In genomic region chr11:72102162-72102561, GRCh38 we compare ENCODE assay signal across 9 cellular contexts. TPM values are rescaled to one million over a fixed set of nuclear protein-coding genes. Genes with fewer than 3 reads are reported as not detected.
DNase-seq lines count a peak whose midpoint lies in the region; ATAC-seq and TF ChIP-seq lines count a peak whose summit lies in the region.
"Had no signal": no experiment of that assay in that cellular context is flagged by ENCODE, and none has a peak within 500 bp of the region (broad histone marks: within the 10 kb centered on the region; RNA-seq: fewer than 3 reads in every experiment).

No MANE protein-coding gene starts in this region.

- ATAC-seq in GM21576 (IDR thresholded peaks at IDR 0.05; ENCODE audit: unreplicated experiment) (no peak), HG03571 (IDR thresholded peaks at IDR 0.05; ENCODE audit: unreplicated experiment) (no peak), GM21786 (IDR thresholded peaks at IDR 0.05; ENCODE audit: unreplicated experiment) (no peak)

- H3K4me1 ChIP-seq in Karpas-422 (ENCODE audit: low read length) (peaks cover 37% of the 10 kb centered on the region), muscle layer of duodenum (ENCODE audit: control insufficient read depth in 1 of 2, insufficient read depth in 2 of 2, low read length in 2 of 2) (peaks cover 16 to 42% of the 10 kb centered on the region in 2 donors)

- H3K4me3 ChIP-seq in AG09309 (ENCODE audit: control insufficient read depth, low read depth, low read length) (peak overlapping the region; percentile 87), Karpas-422 (ENCODE audit: low read length) (peak overlapping the region; percentile 89), cardiac fibroblast (replicated peaks in 1 of 2; ENCODE audit: low read depth in 2 of 2, low read length in 2 of 2) (peak overlapping the region; percentile 83 to 85), muscle layer of duodenum (ENCODE audit: low read depth in 1 of 2, low read length in 2 of 2) (peak overlapping the region; percentile 88 to 96)

- no peaks in the 10 kb centered on the region; the same call in 1 of the 2 replicates for H4K20me1 ChIP-seq in Karpas-422 (ENCODE audit: insufficient read depth, low read depth, low read length)

- H3K36me3 ChIP-seq in Karpas-422 (ENCODE audit: insufficient read depth, low read length) (no peaks in the 10 kb centered on the region), muscle layer of duodenum (ENCODE audit: control insufficient read depth in 1 of 2, insufficient read depth in 2 of 2, low read length in 2 of 2) (peaks cover 18 to 31% of the 10 kb centered on the region in 2 donors)

- H3K9me3 ChIP-seq in Karpas-422 (ENCODE audit: low read length) (no peaks in the 10 kb centered on the region), muscle layer of duodenum (ENCODE audit: control insufficient read depth in 1 of 2, low read length in 2 of 2) (no peaks in the 10 kb centered on the region)

- H3K9me2 ChIP-seq in Karpas-422 (replicated peaks; ENCODE audit: insufficient read depth, low read length) = no peaks in the 10 kb centered on the region; the same call in 1 of the 2 replicates

- no peak for TF ChIP-seq CTCF in AG09309 (IDR thresholded peaks at IDR 0.05; ENCODE audit: control insufficient read depth, insufficient read depth, low read depth, low read length, missing control alignments)
- TF ChIP-seq CTCF in cardiac fibroblast (IDR thresholded peaks at IDR 0.05; ENCODE audit: low read depth, low read length) = no peak

- DNase-seq in AG09309 (ENCODE audit: low read depth) = no peak
- no peak for DNase-seq in Karpas-422
- no peak for DNase-seq in cardiac fibroblast (ENCODE audit: low read depth in 2 of 2)
- DNase-seq in stimulated activated naive CD4-positive, alpha-beta T cell treated with Interleukin-2 at 50 U/mL for 16 hours (lab: John Stamatoyannopoulos, UW) = no peak
- DNase-seq: activated effector memory CD4-positive, alpha-beta T cell treated with Interleukin-2 at 50 U/mL for 16 hours had no signal

- peak overlapping the region; percentile 80 for H3K27ac ChIP-seq in Karpas-422 (ENCODE audit: low read length)
- H3K27ac ChIP-seq in muscle layer of duodenum (ENCODE audit: low read length) = peak overlapping the region; percentile 95

- peak overlapping the region; percentile 89 for H3K4me2 ChIP-seq in Karpas-422 (ENCODE audit: low read depth, low read length, poor library complexity, severe bottlenecking)

- H3K9ac ChIP-seq in Karpas-422 (ENCODE audit: low read length) = peak overlapping the region; percentile 98

- peaks cover 34% of the 10 kb centered on the region for H3K79me2 ChIP-seq in Karpas-422 (ENCODE audit: low read length)

- H2AFZ ChIP-seq in Karpas-422 (ENCODE audit: low read length) = no peak overlapping the region

- H3K27me3 ChIP-seq in Karpas-422 (ENCODE audit: low read length) (no peaks in the 10 kb centered on the region), muscle layer of duodenum (ENCODE audit: low read depth, low read length) (no peaks in the 10 kb centered on the region)

RNA-seq across cellular contexts. Expression of gene LAMTOR1, which starts 0.9 kb away (rescaled TPM):
- total RNA-seq in Karpas-422 (2014; rRNA removed; shearing (Covaris generic); ENCODE audit: low replicate concordance) = 96.5 and 102 TPM in 2 replicates

RNA-seq across cellular contexts. Expression of gene TOMT, which starts 3.6 kb away (rescaled TPM):
- total RNA-seq in Karpas-422 (2014; rRNA removed; shearing (Covaris generic); ENCODE audit: low replicate concordance) = 0.26 TPM in 1 of 2 replicates, not detected in the other

RNA-seq across cellular contexts. Expression of gene ANAPC15, which starts 10.3 kb away (rescaled TPM):
- 37.4 and 40.9 TPM in 2 replicates for total RNA-seq in Karpas-422 (2014; rRNA removed; shearing (Covaris generic); ENCODE audit: low replicate concordance)

RNA-seq across cellular contexts. Expression of gene LRRC51, which starts 21.5 kb away (rescaled TPM):
- total RNA-seq in Karpas-422 (2014; rRNA removed; shearing (Covaris generic); ENCODE audit: low replicate concordance) = 2.3 and 4.6 TPM in 2 replicates

RNA-seq across cellular contexts. Expression of gene NUMA1, which starts 21.8 kb away (rescaled TPM):
- total RNA-seq in Karpas-422 (2014; rRNA removed; shearing (Covaris generic); ENCODE audit: low replicate concordance) = 29.0 and 45.3 TPM in 2 replicates
